ENCODE assay signal across 21 cellular contexts in genomic region chr6:147820520-147820919, GRCh38.
"Had no signal": no experiment of that assay in that cellular context is flagged by ENCODE, and none has a peak within 500 bp of the region (broad histone marks: within the 10 kb centered on the region; RNA-seq: fewer than 3 reads in every experiment).

No MANE protein-coding gene starts in this region.

- ATAC-seq: esophagus mucosa; heart left ventricle; left colon; left ventricle myocardium superior; mucosa of descending colon; naive thymus-derived CD8-positive, alpha-beta T cell; psoas muscle; stimulated activated naive B cell treated with anti-CD40 and anti-IgM and Interleukin-4, amounts not matched to agents 10 μg/mL and 1 μg/mL and 100 μg/mL, for 72 hours; stimulated activated naive CD8-positive, alpha-beta T cell treated with anti-CD3 and anti-CD28 coated beads, Interleukin-15, amount 100 ng/mL, for 72 hours; upper lobe of right lung had no signal

- H3K4me3 Mint-ChIP-seq: naive thymus-derived CD8-positive, alpha-beta T cell; stimulated activated naive B cell treated with anti-CD40 and anti-IgM and Interleukin-4, amounts not matched to agents 10 μg/mL and 1 μg/mL and 100 μg/mL, for 72 hours; stimulated activated naive CD8-positive, alpha-beta T cell treated with anti-CD3 and anti-CD28 coated beads, Interleukin-15, amount 100 ng/mL, for 72 hours had no signal

- H3K27me3 Mint-ChIP-seq: stimulated activated naive B cell treated with anti-CD40 and anti-IgM and Interleukin-4, amounts not matched to agents 10 μg/mL and 1 μg/mL and 100 μg/mL, for 72 hours; stimulated activated naive CD8-positive, alpha-beta T cell treated with anti-CD3 and anti-CD28 coated beads, Interleukin-15, amount 100 ng/mL, for 72 hours had no signal

- H3K27me3 ChIP-seq: colonic mucosa, heart left ventricle, sigmoid colon, testis, tibial nerve, upper lobe of right lung, vagina had no signal

- DNase-seq: colonic mucosa; effector CD4-positive, alpha-beta T cell; heart left ventricle; hippocampal formation; left colon; left ventricle myocardium superior; mucosa of descending colon; naive thymus-derived CD8-positive, alpha-beta T cell; psoas muscle; sigmoid colon; stimulated activated CD4-positive, alpha-beta T cell treated with anti-CD3 and anti-CD28 coated beads, Interleukin-2, amount 100 ng/mL, for 24 hours; stimulated activated CD4-positive, alpha-beta T cell treated with anti-CD3 and anti-CD28 coated beads, Interleukin-4, amount 100 ng/mL, for 4 hours; stimulated activated naive B cell treated with anti-CD40 and anti-IgM and Interleukin-4, amounts not matched to agents 10 μg/mL and 1 μg/mL and 100 μg/mL, for 72 hours; stimulated activated naive CD8-positive, alpha-beta T cell treated with anti-CD3 and anti-CD28 coated beads, Interleukin-15, amount 100 ng/mL, for 72 hours; testis; upper lobe of right lung had no signal

- H3K4me1 ChIP-seq: colonic mucosa, heart left ventricle, parathyroid adenoma, psoas muscle, sigmoid colon, testis, tibial nerve, upper lobe of right lung, vagina had no signal

- H3K9ac ChIP-seq: parathyroid adenoma had no signal

- H3K36me3 Mint-ChIP-seq: naive thymus-derived CD8-positive, alpha-beta T cell; stimulated activated naive B cell treated with anti-CD40 and anti-IgM and Interleukin-4, amounts not matched to agents 10 μg/mL and 1 μg/mL and 100 μg/mL, for 72 hours had no signal

- H3K9me3 Mint-ChIP-seq: naive thymus-derived CD8-positive, alpha-beta T cell; stimulated activated naive CD8-positive, alpha-beta T cell treated with anti-CD3 and anti-CD28 coated beads, Interleukin-15, amount 100 ng/mL, for 72 hours had no signal

- H3K4me3 ChIP-seq: colonic mucosa, heart left ventricle, mucosa of descending colon, psoas muscle, sigmoid colon, skin epidermis, testis, tibial nerve, vagina had no signal

- H3K27ac ChIP-seq: colonic mucosa, heart left ventricle, parathyroid adenoma, psoas muscle, sigmoid colon, skin epidermis, testis, tibial nerve, upper lobe of right lung, vagina had no signal

- H3K79me2 ChIP-seq: parathyroid adenoma had no signal

- H3K36me3 ChIP-seq: colonic mucosa, heart left ventricle, sigmoid colon, tibial nerve, upper lobe of right lung, vagina had no signal

- H3K4me1 Mint-ChIP-seq: naive thymus-derived CD8-positive, alpha-beta T cell; stimulated activated naive B cell treated with anti-CD40 and anti-IgM and Interleukin-4, amounts not matched to agents 10 μg/mL and 1 μg/mL and 100 μg/mL, for 72 hours; stimulated activated naive CD8-positive, alpha-beta T cell treated with anti-CD3 and anti-CD28 coated beads, Interleukin-15, amount 100 ng/mL, for 72 hours had no signal

- H3K27ac Mint-ChIP-seq: naive thymus-derived CD8-positive, alpha-beta T cell; stimulated activated naive B cell treated with anti-CD40 and anti-IgM and Interleukin-4, amounts not matched to agents 10 μg/mL and 1 μg/mL and 100 μg/mL, for 72 hours; stimulated activated naive CD8-positive, alpha-beta T cell treated with anti-CD3 and anti-CD28 coated beads, Interleukin-15, amount 100 ng/mL, for 72 hours had no signal
